Comparison of ENCODE assay signal across 10 cellular contexts in genomic region chr15:78046796-78047341, GRCh38. TPM values are rescaled to one million over a fixed set of nuclear protein-coding genes. Genes with fewer than 3 reads are reported as not detected.
A peak's percentile ranks its signal among the peaks of the same experiment; 100 is the strongest.
DNase-seq lines count a peak whose midpoint lies in the region; ATAC-seq, FAIRE-seq and TF ChIP-seq lines count a peak whose summit lies in the region.
"Had no signal": no experiment of that assay in that cellular context is flagged by ENCODE, and none has a peak within 500 bp of the region (broad histone marks: within the 10 kb centered on the region; RNA-seq: fewer than 3 reads in every experiment).

No MANE protein-coding gene starts in this region.

- H3K4me3 ChIP-seq in NB4 (ENCODE audit: low read depth, low read length) (peak overlapping the region; percentile 12), dorsolateral prefrontal cortex (no peak overlapping the region), prostate gland (no peak overlapping the region)

- 57% methylated on average over 5 of the region's 5 CpGs for WGBS in prostate gland

- FAIRE-seq in GM19239 (lab: Jason Lieb, UNC): peak; percentile 44

- TF ChIP-seq CTCF in NB4 (IDR thresholded peaks at IDR 0.05; ENCODE audit: low read depth, low read length): no peak
- no peak for TF ChIP-seq CTCF in dorsolateral prefrontal cortex (IDR thresholded peaks at IDR 0.05 in 54 of 56, conservative IDR thresholded peaks at IDR 0.05 in 2 of 56; ENCODE audit: low read depth in 1 of 56, partially characterized antibody in 56 of 56)
- TF ChIP-seq CTCF in prostate gland (IDR thresholded peaks at IDR 0.05): no peak

- H3K4me1 ChIP-seq in prostate gland (replicated peaks): peaks cover 7% of the 10 kb centered on the region

- no peaks in the 10 kb centered on the region for H3K27me3 ChIP-seq in dorsolateral prefrontal cortex
- H3K27me3 ChIP-seq in prostate gland (replicated peaks; ENCODE audit: insufficient read depth): no peaks in the 10 kb centered on the region

- no peaks in the 10 kb centered on the region for H3K9me3 ChIP-seq in prostate gland

- intact Hi-C loops in dorsolateral prefrontal cortex (cut with DNase I): no loop called here
- intact Hi-C loops in prostate gland (cut with DNase I): no loop called here

- TF ChIP-seq POLR2A in NB4 (IDR thresholded peaks at IDR 0.05; ENCODE audit: extremely low read depth, insufficient read length) (no peak), prostate gland (IDR thresholded peaks at IDR 0.05) (no peak)

- no peak for ATAC-seq in HG03045 (IDR thresholded peaks at IDR 0.05; ENCODE audit: unreplicated experiment)
- ATAC-seq in HG02642 (IDR thresholded peaks at IDR 0.05; ENCODE audit: poor library complexity, unreplicated experiment): no peak

- H3K36me3 ChIP-seq in prostate gland: no peaks in the 10 kb centered on the region

- DNase-seq in GM19239 (ENCODE audit: insufficient read length, low spot score): no peak
- DNase-seq in NB4 (ENCODE audit: low read depth): peak; percentile 77
- DNase-seq in dorsolateral prefrontal cortex: no peak
- peak; percentile 57 for DNase-seq in prostate gland (ENCODE audit: low spot score)
- DNase-seq in ecto neural progenitor cell (ENCODE audit: low spot score): no peak
- no peak for DNase-seq in kidney glomerular epithelial cell (lab: John Stamatoyannopoulos, UW)
- DNase-seq: NCI-H2107 had no signal

- H3K27ac ChIP-seq in dorsolateral prefrontal cortex (peak overlapping the region in 42 of 59 donors; percentile 4 to 84 (median 60)), prostate gland (peak overlapping the region in 1 of 2 donors; percentile 31)

RNA-seq across cellular contexts. Expression of gene TBC1D2B, which starts 30.6 kb away (rescaled TPM):
- total RNA-seq in dorsolateral prefrontal cortex: 10 to 100 TPM; 18.5 to 62.5 (median 37.5) TPM
- total RNA-seq in prostate gland: 10 to 100 TPM; 21.5 to 49.5 TPM

RNA-seq across cellular contexts. Expression of gene SH2D7, which starts 45.5 kb away (rescaled TPM):
- total RNA-seq in dorsolateral prefrontal cortex (not detected), prostate gland (under 1 TPM in 1 of 2 donors, not detected in 1; 0.28 TPM)
- total RNA-seq: mesenteric fat pad had no signal

Comparison
In these comparisons a context has a peak if more than half of its experiments do, and no peak if none do; other contexts are left out.
1. DNase-seq: peak in NB4 (single experiment) and prostate gland (single experiment); none in GM19239 (single experiment), dorsolateral prefrontal cortex (0 of 10), ecto neural progenitor cell (single experiment) and kidney glomerular epithelial cell (single experiment).